Comparison of ENCODE assay signal across 1 cellular context in genomic region chr6:166351715-166352285, GRCh38.
TF ChIP-seq lines count a peak whose summit lies in the region.

No MANE protein-coding gene starts in this region.

TF ChIP-seq in IMR-90, 13 proteins besides CTCF, POLR2A, EP300 and RAD21 (continued from another document):
- TF ChIP-seq ELK1 (IDR thresholded peaks at IDR 0.05; ENCODE audit: borderline replicate concordance, low read depth, low read length) (no peak), RCOR1 (IDR thresholded peaks at IDR 0.05; ENCODE audit: insufficient replicate concordance, low read length) (no peak), MXI1 (IDR thresholded peaks at IDR 0.05; ENCODE audit: borderline replicate concordance, low read depth, low read length) (no peak), CHD1 (IDR thresholded peaks at IDR 0.05; ENCODE audit: low read depth, low read length) (no peak), MAFK (IDR thresholded peaks at IDR 0.05; ENCODE audit: low read depth, low read length) (no peak), BHLHE40 (IDR thresholded peaks at IDR 0.05; ENCODE audit: low read depth, low read length) (no peak), RFX5 (IDR thresholded peaks at IDR 0.05; ENCODE audit: low read depth, low read length) (no peak), SMC3 (IDR thresholded peaks at IDR 0.05; ENCODE audit: low read depth, low read length) (no peak), CEBPB (IDR thresholded peaks at IDR 0.05; ENCODE audit: low read depth, low read length) (no peak)
